26 cellular contexts compared by ENCODE assay signal in genomic region chr16:57987441-57988177, GRCh38. TPM values are rescaled to one million over a fixed set of nuclear protein-coding genes. Genes with fewer than 3 reads are reported as not detected.
A peak's percentile ranks its signal among the peaks of the same experiment; 100 is the strongest.
DNase-seq lines count a peak whose midpoint lies in the region; ATAC-seq and TF ChIP-seq lines count a peak whose summit lies in the region.
"Had no signal": no experiment of that assay in that cellular context is flagged by ENCODE, and none has a peak within 500 bp of the region (broad histone marks: within the 10 kb centered on the region; RNA-seq: fewer than 3 reads in every experiment).

No MANE protein-coding gene starts in this region.

- H3K27me3 Mint-ChIP-seq in CD4-positive, alpha-beta T cell = no peaks in the 10 kb centered on the region
- no peaks in the 10 kb centered on the region for H3K27me3 Mint-ChIP-seq in activated naive CD8-positive, alpha-beta T cell treated with anti-CD3 and anti-CD28 coated beads, Interleukin-2, amount 50 U/mL, for 24 hours

- H4K20me1 ChIP-seq in osteoblast (ENCODE audit: insufficient read depth, low read length) = no peaks in the 10 kb centered on the region

- H3K4me1 Mint-ChIP-seq in CD4-positive, alpha-beta T cell (ENCODE audit: low read depth) = peaks cover 15% of the 10 kb centered on the region
- peaks cover 9% of the 10 kb centered on the region for H3K4me1 Mint-ChIP-seq in activated naive CD8-positive, alpha-beta T cell treated with anti-CD3 and anti-CD28 coated beads, Interleukin-2, amount 50 U/mL, for 24 hours

- DNase-seq in CD4-positive, alpha-beta T cell = peak in 1 of 10 experiments; percentile 14
- DNase-seq in RWPE2 (ENCODE audit: low spot score) (peak; percentile 46), islet precursor cell (peak; percentile 49), osteoblast (ENCODE audit: insufficient read length, low spot score, missing footprints) (peak; percentile 69)
- no peak for DNase-seq in stimulated activated naive CD4-positive, alpha-beta T cell (lab: John Stamatoyannopoulos, UW)
- no peak for DNase-seq in activated naive CD8-positive, alpha-beta T cell treated with anti-CD3 and anti-CD28 coated beads, Interleukin-2, amount 50 U/mL, for 24 hours
- DNase-seq: DND-41, H9, HFFc6, MG63, NCI-H1417, NCI-H1694 treated with DMSO at 0.1 percent for 48 hours, NCI-H2081 treated with DMSO at 0.1 percent for 48 hours, NCI-H2171 treated with DMSO at 0.1 percent for 48 hours, NCI-H524 treated with DMSO at 0.1 percent for 48 hours, NCI-H82 had no signal

- H3K9me3 Mint-ChIP-seq in CD4-positive, alpha-beta T cell = no peaks in the 10 kb centered on the region
- no peaks in the 10 kb centered on the region for H3K9me3 Mint-ChIP-seq in activated naive CD8-positive, alpha-beta T cell treated with anti-CD3 and anti-CD28 coated beads, Interleukin-2, amount 50 U/mL, for 24 hours
- H3K9me3 Mint-ChIP-seq: H9, HFFc6 had no signal

- no peaks in the 10 kb centered on the region for H3K9me3 ChIP-seq in CD4-positive, alpha-beta T cell (ENCODE audit: control insufficient read depth, low read length)
- no peaks in the 10 kb centered on the region for H3K9me3 ChIP-seq in RWPE2 (ENCODE audit: severe bottlenecking)
- H3K9me3 ChIP-seq in osteoblast (ENCODE audit: low read depth, low read length) = no peaks in the 10 kb centered on the region
- H3K9me3 ChIP-seq: MG63, SJSA1 had no signal

- no peak overlapping the region for H3K4me3 Mint-ChIP-seq in CD4-positive, alpha-beta T cell
- no peak overlapping the region for H3K4me3 Mint-ChIP-seq in activated naive CD8-positive, alpha-beta T cell treated with anti-CD3 and anti-CD28 coated beads, Interleukin-2, amount 50 U/mL, for 24 hours
- H3K4me3 Mint-ChIP-seq: H9, HFFc6 had no signal

- intact Hi-C loops in CD4-positive, alpha-beta T cell (cut with DNase I, micrococcal nuclease) = loop anchor here in 1 of 2 experiments (5.0 kb wide), 1 partner anchor 250 kb away; the partner anchor contains the start of gene KATNB1

- H3K27me3 ChIP-seq in CD4-positive, alpha-beta T cell (ENCODE audit: control insufficient read depth, insufficient read depth, low read length) = no peaks in the 10 kb centered on the region
- H3K27me3 ChIP-seq in RWPE2 (ENCODE audit: insufficient read depth, poor library complexity, severe bottlenecking) (no peaks in the 10 kb centered on the region), osteoblast (ENCODE audit: insufficient read depth, low read length) (peaks cover 34% of the 10 kb centered on the region)
- H3K27me3 ChIP-seq: Peyer's patch, SJSA1 had no signal

- no peaks in the 10 kb centered on the region for H3K36me3 ChIP-seq in RWPE2 (ENCODE audit: low read depth)
- H3K36me3 ChIP-seq in osteoblast (ENCODE audit: insufficient read depth, low read length) = no peaks in the 10 kb centered on the region
- H3K36me3 ChIP-seq: MG63, Peyer's patch, SJSA1 had no signal

- ATAC-seq in CD4-positive, alpha-beta T cell (ENCODE audit: poor library complexity) = no peak
- ATAC-seq in RWPE2 (ENCODE audit: low read depth) (no peak), GM19324 (IDR thresholded peaks at IDR 0.05; ENCODE audit: low FRiP score, unreplicated experiment) (no peak), GM21737 (IDR thresholded peaks at IDR 0.05; ENCODE audit: unreplicated experiment) (no peak)
- no peak for ATAC-seq in activated naive CD8-positive, alpha-beta T cell treated with anti-CD3 and anti-CD28 coated beads, Interleukin-2, amount 50 U/mL, for 24 hours
- ATAC-seq: GM12878, K562, Right ventricle myocardium inferior had no signal

- no peaks in the 10 kb centered on the region for H3K79me2 ChIP-seq in osteoblast (ENCODE audit: insufficient read depth, low read length)

- H2AFZ ChIP-seq in osteoblast (ENCODE audit: low read length) = no peak overlapping the region

- no peak overlapping the region for H3K27ac ChIP-seq in CD4-positive, alpha-beta T cell (ENCODE audit: low read depth, low read length)
- H3K27ac ChIP-seq in RWPE2 (ENCODE audit: poor library complexity, severe bottlenecking) (no peak overlapping the region), osteoblast (ENCODE audit: low read depth, low read length) (no peak overlapping the region)
- H3K27ac ChIP-seq: C4-2B, Peyer's patch, SJSA1 had no signal

- no peaks in the 10 kb centered on the region for H3K36me3 Mint-ChIP-seq in CD4-positive, alpha-beta T cell (ENCODE audit: low read depth)
- H3K36me3 Mint-ChIP-seq in activated naive CD8-positive, alpha-beta T cell treated with anti-CD3 and anti-CD28 coated beads, Interleukin-2, amount 50 U/mL, for 24 hours (ENCODE audit: low read depth) = no peaks in the 10 kb centered on the region

- TF ChIP-seq CTCF in CD4-positive, alpha-beta T cell (IDR thresholded peaks at IDR 0.05) = no peak
- TF ChIP-seq CTCF in RWPE2 (IDR thresholded peaks at IDR 0.05; ENCODE audit: poor library complexity, severe bottlenecking) (no peak), osteoblast (IDR thresholded peaks at IDR 0.05; ENCODE audit: extremely low read depth, low read depth, low read length) (no peak)

- CTCF ChIA-PET in CD4-positive, alpha-beta T cell (lab: Charles Lee) = interaction anchor here (1.7 kb wide), 1 partner anchor 13 kb away, joined by 5 read pairs; the partner anchor contains the start of gene ZNF319

- H3K4me1 ChIP-seq in RWPE2 (ENCODE audit: insufficient read depth, poor library complexity, severe bottlenecking) (peaks cover 7% of the 10 kb centered on the region), osteoblast (ENCODE audit: insufficient read depth, low read length) (peaks cover 3% of the 10 kb centered on the region)

- H3K27ac Mint-ChIP-seq in CD4-positive, alpha-beta T cell = peak overlapping the region; percentile 32
- no peak overlapping the region for H3K27ac Mint-ChIP-seq in activated naive CD8-positive, alpha-beta T cell treated with anti-CD3 and anti-CD28 coated beads, Interleukin-2, amount 50 U/mL, for 24 hours
- H3K27ac Mint-ChIP-seq: H9, HFFc6 had no signal

- no peak overlapping the region for H3K4me2 ChIP-seq in osteoblast (ENCODE audit: insufficient read depth, low read length)

- POLR2A ChIA-PET in CD4-positive, alpha-beta T cell (lab: Charles Lee) = no interaction called here

- H3K4me3 ChIP-seq in RWPE2 (ENCODE audit: severe bottlenecking) (no peak overlapping the region), osteoblast (ENCODE audit: insufficient read depth, low read length) (no peak overlapping the region)
- H3K4me3 ChIP-seq: GM12878, K562, MG63, Peyer's patch, SJSA1 had no signal

RNA-seq across cellular contexts. Expression of gene ZNF319, which starts 12.9 kb away (rescaled TPM):
- total RNA-seq in CD4-positive, alpha-beta T cell = 10 to 100 TPM; 11.4 to 12.9 TPM
- 4.3 and 5.6 TPM in 2 replicates for total RNA-seq in osteoblast

RNA-seq across cellular contexts. Expression of gene USB1, which starts 13.6 kb away (rescaled TPM):
- total RNA-seq in CD4-positive, alpha-beta T cell = 10 to 100 TPM; 22.4 to 25.7 TPM
- total RNA-seq in osteoblast = 17.7 and 19.2 TPM in 2 replicates

RNA-seq across cellular contexts. Expression of gene CNGB1, which starts 16.7 kb away (rescaled TPM):
- not detected for total RNA-seq in CD4-positive, alpha-beta T cell
- not detected in 2 replicates for total RNA-seq in osteoblast
- total RNA-seq: A172, GM12878, H9, K562, LHCN-M2, Right ventricle myocardium inferior had no signal

RNA-seq across cellular contexts. Expression of gene MMP15, which starts 37.9 kb away (rescaled TPM):
- total RNA-seq in CD4-positive, alpha-beta T cell = under 1 TPM; 0.25 to 0.31 TPM
- 7.7 and 9.4 TPM in 2 replicates for total RNA-seq in osteoblast

Comparison
In these comparisons a context has a peak if more than half of its experiments do, and no peak if none do; other contexts are left out.
1. DNase-seq: peak in RWPE2 (single experiment), islet precursor cell (single experiment) and osteoblast (single experiment); none in stimulated activated naive CD4-positive, alpha-beta T cell (0 of 6) and activated naive CD8-positive, alpha-beta T cell treated with anti-CD3 and anti-CD28 coated beads, Interleukin-2, amount 50 U/mL, for 24 hours (single experiment).